ENCODE assay signal across 27 cellular contexts in genomic region chr15:67528536-67528935, GRCh38.
"Had no signal": no experiment of that assay in that cellular context is flagged by ENCODE, and none has a peak within 500 bp of the region (broad histone marks: within the 10 kb centered on the region; RNA-seq: fewer than 3 reads in every experiment).

No MANE protein-coding gene starts in this region.

- H3K27me3 ChIP-seq: neural progenitor cell, neutrophil, spleen, suprapubic skin, tibial artery, uterus had no signal

- ATAC-seq: left cardiac atrium; mucosa of descending colon; naive thymus-derived CD8-positive, alpha-beta T cell; right cardiac atrium; sciatic nerve; stimulated activated effector memory CD8-positive, alpha-beta T cell treated with anti-CD3 and anti-CD28 coated beads, Interleukin-12 subunit alpha, Interleukin-12 subunit beta, amount 100 ng/mL, for 72 hours had no signal

- DNase-seq: head of caudate nucleus; hippocampal formation; kidney glomerular epithelial cell; left cardiac atrium; left ventricle myocardium inferior; mesendoderm; midbrain; mucosa of descending colon; naive thymus-derived CD8-positive, alpha-beta T cell; occipital lobe; retina; right cardiac atrium; small intestine; spleen; stimulated activated CD4-positive, alpha-beta T cell treated with anti-CD3 and anti-CD28 coated beads, Interleukin-4, amount 100 ng/mL, for 24 hours; stimulated activated naive CD4-positive, alpha-beta T cell; tibial artery; trophoblast cell; uterus had no signal

- H3K27ac ChIP-seq: left ventricle myocardium inferior, neural progenitor cell, neutrophil, spleen, suprapubic skin, thoracic aorta, tibial artery, uterus had no signal

- FAIRE-seq: keratinocyte, small intestine had no signal

- H3K9me3 ChIP-seq: left ventricle myocardium inferior, mucosa of descending colon, neutrophil, spleen, suprapubic skin, thoracic aorta, tibial artery, uterus had no signal

- H3K4me1 ChIP-seq: uterus had no signal

- H3K4me3 ChIP-seq: left ventricle myocardium inferior, lung, mucosa of descending colon, neural progenitor cell, spleen, suprapubic skin, thoracic aorta, tibial artery, uterus had no signal

- H3K36me3 ChIP-seq: left ventricle myocardium inferior, neural progenitor cell, neutrophil, thoracic aorta, uterus had no signal

- H3K4me2 ChIP-seq: neural progenitor cell had no signal

- H3K9ac ChIP-seq: neural progenitor cell had no signal

- H2AFZ ChIP-seq: neural progenitor cell had no signal
